8 cellular contexts compared by ENCODE assay signal in genomic region chr14:52313903-52314481, GRCh38. TPM values are rescaled to one million over a fixed set of nuclear protein-coding genes. Genes with fewer than 3 reads are reported as not detected.
DNase-seq lines count a peak whose midpoint lies in the region; ATAC-seq, FAIRE-seq and TF ChIP-seq lines count a peak whose summit lies in the region.

PTGER2 (plus strand) TSS chr14:52314312; CDS start chr14:52314549, 237 bp downstream.

- H3K9ac ChIP-seq in GM12878 (ENCODE audit: control insufficient read depth, insufficient read depth, low read length) (no peak within 1 kb of the TSS), iPS-18a (ENCODE audit: low read length) (no peak within 1 kb of the TSS)

- TF ChIP-seq EP300 in GM12878 (IDR thresholded peaks at IDR 0.05; ENCODE audit: borderline replicate concordance in 1 of 2, control insufficient read depth in 1 of 2, low read depth in 2 of 2, low read length in 2 of 2) = no peak

- no peak within 1 kb of the TSS for H3K27ac ChIP-seq in GM12878 (ENCODE audit: control insufficient read depth, insufficient read depth)
- H3K27ac ChIP-seq in iPS-18a (ENCODE audit: low read length) = no peak within 1 kb of the TSS
- H3K27ac ChIP-seq in skin epidermis = peak within 1 kb of the TSS in 19 of 21 experiments; percentile 2 to 86 (median 58)

- WGBS in GM12878 (ENCODE audit: insufficient coverage, insufficient replicate concordance, low lambda C conversion rate, missing lambda C conversion rate) = 7% methylated on average over 61 of the region's 69 CpGs

- SMC1A ChIA-PET in GM12878 (lab: Charles Lee; ENCODE audit: uncharacterized antibody, unreplicated experiment) = no interaction called here

- H3K4me3 ChIP-seq in AG10803 (ENCODE audit: low read length) = peak within 1 kb of the TSS; percentile 77
- H3K4me3 ChIP-seq in GM12878 = peak within 1 kb of the TSS; percentile 54; the same call in 1 of the 2 replicates
- H3K4me3 ChIP-seq in iPS-18a (ENCODE audit: low read length) = peak within 1 kb of the TSS; percentile 72
- peak within 1 kb of the TSS; percentile 33 to 57 (median 44) for H3K4me3 ChIP-seq in skin epidermis

- ATAC-seq in GM19328 (IDR thresholded peaks at IDR 0.05; ENCODE audit: unreplicated experiment) (peak; percentile 46), GM12878 (peak; percentile 57)

- in situ Hi-C loops in GM12878 (cut with MboI) = no loop called here

- H3K4me1 ChIP-seq in GM12878 (ENCODE audit: control insufficient read depth, insufficient read depth, low read length) = peaks cover 27% of the 10 kb centered on the region
- peaks cover 8% of the 10 kb centered on the region for H3K4me1 ChIP-seq in iPS-18a (ENCODE audit: control insufficient read depth, low read depth, low read length)

- peak; percentile 80 for DNase-seq in AG10803 (ENCODE audit: low read depth)
- DNase-seq in HuH-7.5 (ENCODE audit: low spot score) = peak; percentile 48
- peak; percentile 70 for DNase-seq in T-helper 9 cell
- no peak for DNase-seq in GM12878 (ENCODE audit: low read depth, low spot score)
- DNase-seq in SKM-1 treated with dmso at 0.1 percent for 144 hours (lab: John Stamatoyannopoulos, UW; ENCODE audit: unreplicated experiment) = no peak

- TF ChIP-seq CTCF in AG10803 (conservative IDR thresholded peaks at IDR 0.05; ENCODE audit: low read length) (no peak), GM12878 (IDR thresholded peaks at IDR 0.05 in 2 of 3, conservative IDR thresholded peaks at IDR 0.05 in 1 of 3; ENCODE audit: control insufficient read depth in 2 of 3, extremely low read depth in 1 of 3, insufficient read depth in 1 of 3, low read depth in 3 of 3, low read length in 3 of 3) (no peak)

- H3K9me3 ChIP-seq in GM12878 (replicated peaks; ENCODE audit: control insufficient read depth, insufficient read depth, low read length) = peaks cover 7% of the 10 kb centered on the region; the same call in 2 of the 3 replicates
- no peaks in the 10 kb centered on the region for H3K9me3 ChIP-seq in iPS-18a (ENCODE audit: control insufficient read depth, low read depth, low read length)

- peak within 1 kb of the TSS; percentile 28; the same call in 1 of the 2 replicates for H2AFZ ChIP-seq in GM12878 (ENCODE audit: control insufficient read depth, low read depth, low read length)

- no peaks in the 10 kb centered on the region for H3K79me2 ChIP-seq in GM12878 (ENCODE audit: control insufficient read depth, insufficient read depth, low read length)

- H3K4me2 ChIP-seq in GM12878 (ENCODE audit: control insufficient read depth, insufficient read depth) = peak within 1 kb of the TSS; percentile 89

- FAIRE-seq in GM12878 (lab: Jason Lieb, UNC) = no peak

- RAD21 ChIA-PET in GM12878 (lab: Charles Lee; ENCODE audit: unreplicated experiment) = no interaction called here

- H3K27me3 ChIP-seq in GM12878 (replicated peaks in 1 of 2; ENCODE audit: control insufficient read depth in 2 of 2, insufficient read depth in 2 of 2, low read length in 1 of 2) = peaks cover 13 to 25% of the 10 kb centered on the region in 2 experiments
- peaks cover 70% of the 10 kb centered on the region for H3K27me3 ChIP-seq in iPS-18a (ENCODE audit: control insufficient read depth, insufficient read depth, low read length)

- TF ChIP-seq RAD21 in GM12878 (IDR thresholded peaks at IDR 0.05; ENCODE audit: insufficient read depth, low read depth, low read length) = no peak

- no TSS peak for BruUV-seq in GM12878 (replicated peaks; lab: Mats Ljungman, UMichigan)

- no peaks in the 10 kb centered on the region for H4K20me1 ChIP-seq in GM12878 (ENCODE audit: control insufficient read depth, insufficient read depth)

- intact Hi-C loops in GM12878 (cut with micrococcal nuclease; ENCODE audit: unreplicated experiment) = no loop called here

- no peak for TF ChIP-seq POLR2A in GM12878 (IDR thresholded peaks at IDR 0.05; ENCODE audit: low read depth, low read length)

- POLR2A ChIA-PET in GM12878 (lab: Charles Lee) = no interaction called here

- CTCF ChIA-PET in GM12878 (lab: Yijun Ruan, JAX) = no interaction called here

- H3K36me3 ChIP-seq in GM12878 (ENCODE audit: control insufficient read depth in 2 of 2, insufficient read depth in 2 of 2, low read length in 1 of 2) (no peaks in the 10 kb centered on the region), iPS-18a (ENCODE audit: control insufficient read depth, low read depth, low read length) (no peaks in the 10 kb centered on the region)

TF ChIP-seq in GM12878, 131 proteins besides CTCF, POLR2A, EP300 and RAD21 (continues in another document):
- TF ChIP-seq STAT1 (conservative IDR thresholded peaks at IDR 0.05) (no peak), ZNF592 (IDR thresholded peaks at IDR 0.05) (no peak), RUNX3 (IDR thresholded peaks at IDR 0.05; ENCODE audit: low read length) (no peak), TAF1 (IDR thresholded peaks at IDR 0.05; ENCODE audit: borderline replicate concordance, low read depth, low read length) (no peak), EGR1 (IDR thresholded peaks at IDR 0.05; ENCODE audit: borderline replicate concordance in 1 of 2, low read depth in 2 of 2, low read length in 2 of 2) (peak in 1 of 2 experiments; percentile 82; a peak in 2 of 3 replicates), SMAD1 (IDR thresholded peaks at IDR 0.05; ENCODE audit: low read depth, partially characterized antibody) (no peak), FOXK2 (IDR thresholded peaks at IDR 0.05) (no peak)
- TF ChIP-seq, protein P1, sequence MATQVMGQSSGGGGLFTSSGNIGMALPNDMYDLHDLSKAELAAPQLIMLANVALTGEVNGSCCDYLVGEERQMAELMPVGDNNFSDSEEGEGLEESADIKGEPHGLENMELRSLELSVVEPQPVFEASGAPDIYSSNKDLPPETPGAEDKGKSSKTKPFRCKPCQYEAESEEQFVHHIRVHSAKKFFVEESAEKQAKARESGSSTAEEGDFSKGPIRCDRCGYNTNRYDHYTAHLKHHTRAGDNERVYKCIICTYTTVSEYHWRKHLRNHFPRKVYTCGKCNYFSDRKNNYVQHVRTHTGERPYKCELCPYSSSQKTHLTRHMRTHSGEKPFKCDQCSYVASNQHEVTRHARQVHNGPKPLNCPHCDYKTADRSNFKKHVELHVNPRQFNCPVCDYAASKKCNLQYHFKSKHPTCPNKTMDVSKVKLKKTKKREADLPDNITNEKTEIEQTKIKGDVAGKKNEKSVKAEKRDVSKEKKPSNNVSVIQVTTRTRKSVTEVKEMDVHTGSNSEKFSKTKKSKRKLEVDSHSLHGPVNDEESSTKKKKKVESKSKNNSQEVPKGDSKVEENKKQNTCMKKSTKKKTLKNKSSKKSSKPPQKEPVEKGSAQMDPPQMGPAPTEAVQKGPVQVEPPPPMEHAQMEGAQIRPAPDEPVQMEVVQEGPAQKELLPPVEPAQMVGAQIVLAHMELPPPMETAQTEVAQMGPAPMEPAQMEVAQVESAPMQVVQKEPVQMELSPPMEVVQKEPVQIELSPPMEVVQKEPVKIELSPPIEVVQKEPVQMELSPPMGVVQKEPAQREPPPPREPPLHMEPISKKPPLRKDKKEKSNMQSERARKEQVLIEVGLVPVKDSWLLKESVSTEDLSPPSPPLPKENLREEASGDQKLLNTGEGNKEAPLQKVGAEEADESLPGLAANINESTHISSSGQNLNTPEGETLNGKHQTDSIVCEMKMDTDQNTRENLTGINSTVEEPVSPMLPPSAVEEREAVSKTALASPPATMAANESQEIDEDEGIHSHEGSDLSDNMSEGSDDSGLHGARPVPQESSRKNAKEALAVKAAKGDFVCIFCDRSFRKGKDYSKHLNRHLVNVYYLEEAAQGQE (IDR thresholded peaks at IDR 0.05; ENCODE audit: low read depth, low read length) = no peak

RNA-seq across cellular contexts. Expression of gene PTGER2, which starts in this region (rescaled TPM):
- total RNA-seq in GM12878 (2013; cell fraction: nucleolus; rRNA removed) = 0.24 and 0.35 TPM in 2 replicates
- total RNA-seq in GM12878 (2014; rRNA removed) (0.71 and 1.6 TPM in 2 replicates), GM12878 (2014; rRNA removed; fragmentation: Illumina TruSeq; extraction: Trizol) (0.31 and 0.32 TPM in 2 replicates), GM12878 (2021) (0.37 and 0.77 TPM in 2 replicates)
- not detected for polyA plus RNA-seq in GM12878 (2011; ENCODE audit: low read depth)
- polyA plus RNA-seq in GM12878 (2011; rRNA removed) (0.27 and 0.29 TPM in 2 replicates), GM12878 (2014; fragmentation: Illumina TruSeq; extraction: Trizol) (0.35 and 0.38 TPM in 2 replicates), GM12878 (2014; fragmentation: Nextera tagmentation; extraction: Ambion mirVana) (under 1 TPM; 0.03 to 0.20 TPM), GM12878 (2014; rRNA removed) (0.35 and 0.74 TPM in 2 replicates), GM12878 (2016; fragmentation: Nextera tagmentation; extraction: Ambion mirVana) (under 1 TPM; 0.17 to 0.53 TPM)
- 0.15 and 0.30 TPM in 2 replicates for polyA plus RNA-seq in GM12878 (2011; cell fraction: cytosol; rRNA removed)
- 0.28 and 0.44 TPM in 2 replicates for polyA plus RNA-seq in GM12878 (2011; cell fraction: nucleus; rRNA removed)
- polyA plus RNA-seq in GM12878 (2012) = 0.08 and 0.18 TPM in 2 replicates
- 0.05 and 0.29 TPM in 2 replicates for polyA minus RNA-seq in GM12878 (2011; rRNA and poly(A)+ RNA removed)
- not detected in 2 replicates for polyA minus RNA-seq in GM12878 (2011; cell fraction: cytosol; rRNA and poly(A)+ RNA removed)
- polyA minus RNA-seq in GM12878 (2011; cell fraction: nucleus; rRNA and poly(A)+ RNA removed) = 0.12 and 0.48 TPM in 2 replicates

Comparison
In these comparisons a context has a peak if more than half of its experiments do, and no peak if none do; other contexts are left out.
1. DNase-seq: peak in AG10803 (single experiment), HuH-7.5 (single experiment) and T-helper 9 cell (single experiment); none in GM12878 (single experiment) and SKM-1 treated with dmso at 0.1 percent for 144 hours (single experiment).
2. H3K27ac ChIP-seq: peak in skin epidermis (19 of 21); none in GM12878 (single experiment) and iPS-18a (single experiment).
3. Peak in every context shown above with its lines, with median percentiles within 50 percentile points of each other: H3K4me3 ChIP-seq.